19 cellular contexts compared by ENCODE assay signal in the genomic region with DNA sequence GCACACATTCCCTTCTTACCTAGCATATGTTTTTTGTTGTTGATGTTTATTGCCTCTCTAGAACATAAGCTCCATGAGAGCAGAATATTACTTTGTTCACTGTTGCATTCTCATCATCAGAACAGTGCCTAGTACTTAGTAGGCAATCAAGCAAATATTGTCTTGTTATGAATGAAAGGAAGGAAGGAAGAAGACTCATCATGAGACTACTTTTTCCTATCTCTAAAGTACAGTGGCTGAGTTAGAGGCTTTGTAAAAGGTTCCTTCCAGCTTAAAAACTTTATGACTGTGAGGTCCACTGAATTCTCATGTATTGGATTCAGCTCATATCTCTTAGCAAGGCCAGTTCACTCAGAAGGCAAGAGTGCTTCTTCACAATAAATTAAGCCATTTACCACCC.
A peak's percentile ranks its signal among the peaks of the same experiment; 100 is the strongest.
DNase-seq lines count a peak whose midpoint lies in the region; ATAC-seq and TF ChIP-seq lines count a peak whose summit lies in the region.
"Had no signal": no experiment of that assay in that cellular context is flagged by ENCODE, and none has a peak within 500 bp of the region (broad histone marks: within the 10 kb centered on the region; RNA-seq: fewer than 3 reads in every experiment).

No MANE protein-coding gene starts in this region.

- H3K4me3 ChIP-seq in OCI-LY1 (ENCODE audit: low read depth, low read length, poor library complexity, severe bottlenecking) (no peak overlapping the region), GM23248 (no peak overlapping the region)
- H3K4me3 ChIP-seq: A549 had no signal

- H3K36me3 Mint-ChIP-seq in activated CD4-positive, alpha-beta T cell treated with anti-CD3 and anti-CD28 coated beads for 36 hours (ENCODE audit: low read depth): no peaks in the 10 kb centered on the region
- H3K36me3 Mint-ChIP-seq in mesothelial cell of epicardium: peaks cover 2% of the 10 kb centered on the region
- H3K36me3 Mint-ChIP-seq: CD14-positive monocyte had no signal

- no peak overlapping the region for H3K4me3 Mint-ChIP-seq in activated CD4-positive, alpha-beta T cell treated with anti-CD3 and anti-CD28 coated beads for 36 hours
- H3K4me3 Mint-ChIP-seq in mesothelial cell of epicardium: no peak overlapping the region
- H3K4me3 Mint-ChIP-seq: CD14-positive monocyte, HFFc6 had no signal

- H3K36me3 ChIP-seq in OCI-LY1 (ENCODE audit: insufficient read depth, low read length) (no peaks in the 10 kb centered on the region), GM23248 (ENCODE audit: low read depth) (no peaks in the 10 kb centered on the region)

- H4K20me1 ChIP-seq in OCI-LY1 (ENCODE audit: insufficient read depth, low read length): no peaks in the 10 kb centered on the region
- no peaks in the 10 kb centered on the region for H4K20me1 ChIP-seq in GM23248 (ENCODE audit: insufficient read depth)

- no peaks in the 10 kb centered on the region for H3K27me3 Mint-ChIP-seq in activated CD4-positive, alpha-beta T cell treated with anti-CD3 and anti-CD28 coated beads for 36 hours
- no peaks in the 10 kb centered on the region for H3K27me3 Mint-ChIP-seq in mesothelial cell of epicardium (ENCODE audit: low read depth)

- ATAC-seq in activated CD4-positive, alpha-beta T cell treated with anti-CD3 and anti-CD28 coated beads for 36 hours: peak; percentile 42
- ATAC-seq: HCT116 had no signal

- H3K27ac ChIP-seq in OCI-LY1 (ENCODE audit: low read depth, low read length, poor library complexity, severe bottlenecking): peak overlapping the region; percentile 77
- no peak overlapping the region for H3K27ac ChIP-seq in GM23248
- H3K27ac ChIP-seq: 22Rv1, HL-60 had no signal

- H3K79me2 ChIP-seq in OCI-LY1 (ENCODE audit: insufficient read depth, low read length): no peaks in the 10 kb centered on the region
- H3K79me2 ChIP-seq in GM23248 (ENCODE audit: insufficient read depth): no peaks in the 10 kb centered on the region

- POLR2A ChIA-PET in activated CD4-positive, alpha-beta T cell treated with anti-CD3 and anti-CD28 coated beads for 36 hours (lab: Charles Lee): interaction anchor here (0.6 to 1.5 kb wide), 2 partner anchors 30 to 129 kb away, joined by 3 to 7 read pairs; no protein-coding TSS in a partner anchor

- H3K9me2 ChIP-seq in OCI-LY1 (ENCODE audit: low read depth, low read length) (no peaks in the 10 kb centered on the region), GM23248 (ENCODE audit: insufficient read depth) (no peaks in the 10 kb centered on the region; the same call in 1 of the 2 replicates)

- CTCF ChIA-PET in activated CD4-positive, alpha-beta T cell treated with anti-CD3 and anti-CD28 coated beads for 36 hours (lab: Charles Lee): interaction anchor here (0.6 to 2.0 kb wide), 2 partner anchors 11 kb away, joined by 3 to 8 read pairs; no protein-coding TSS in a partner anchor

- in situ Hi-C loops in GM23248 (cut with MboI): no loop called here

- H3K4me1 ChIP-seq in OCI-LY1 (ENCODE audit: insufficient read depth, low read length, severe bottlenecking): peaks cover 67% of the 10 kb centered on the region
- H3K4me1 ChIP-seq in GM23248 (ENCODE audit: insufficient read depth): peaks cover 18% of the 10 kb centered on the region

- TF ChIP-seq CTCF in OCI-LY1 (IDR thresholded peaks at IDR 0.05; ENCODE audit: low read length) (no peak), mesothelial cell of epicardium (IDR thresholded peaks at IDR 0.05; ENCODE audit: unreplicated experiment) (no peak)

- no peaks in the 10 kb centered on the region for H3K9me3 ChIP-seq in OCI-LY1 (ENCODE audit: low read length)
- H3K9me3 ChIP-seq in GM23248 (ENCODE audit: low read depth): no peaks in the 10 kb centered on the region
- H3K9me3 ChIP-seq: A549 had no signal

- H3K27me3 ChIP-seq in OCI-LY1 (ENCODE audit: insufficient read depth, low read length) (no peaks in the 10 kb centered on the region), GM23248 (replicated peaks; ENCODE audit: insufficient read depth) (no peaks in the 10 kb centered on the region)

- H3K27ac Mint-ChIP-seq in activated CD4-positive, alpha-beta T cell treated with anti-CD3 and anti-CD28 coated beads for 36 hours: no peak overlapping the region
- H3K27ac Mint-ChIP-seq in mesothelial cell of epicardium: peak overlapping the region; percentile 1
- H3K27ac Mint-ChIP-seq: CD4-positive, alpha-beta memory T cell; HFFc6 had no signal

- H3F3A ChIP-seq in OCI-LY1 (ENCODE audit: insufficient read depth, low read length) (no peaks in the 10 kb centered on the region), GM23248 (ENCODE audit: insufficient read depth) (peaks cover 15% of the 10 kb centered on the region)

- no peak for DNase-seq in activated CD4-positive, alpha-beta T cell treated with anti-CD3 and anti-CD28 coated beads for 36 hours
- no peak for DNase-seq in activated CD4-positive, alpha-beta T cell treated with anti-CD3 and anti-CD28 coated beads, Interleukin-2, amount 50 U/mL, for 4 hours
- DNase-seq in mesothelial cell of epicardium (ENCODE audit: low spot score in 2 of 2, unreplicated experiment in 2 of 2) (no peak), ecto neural progenitor cell (ENCODE audit: low spot score) (no peak), GM23248 (no peak)
- DNase-seq in activated CD8-positive, alpha-beta memory T cell treated with anti-CD3 and anti-CD28 coated beads for 24 hours: no peak
- DNase-seq: AML-193; CD4-positive, alpha-beta memory T cell; DMS79; GDM1; GOT3; H7; HFFc6 had no signal

- H3K4me1 Mint-ChIP-seq in activated CD4-positive, alpha-beta T cell treated with anti-CD3 and anti-CD28 coated beads for 36 hours: peaks cover 6% of the 10 kb centered on the region
- peaks cover 54% of the 10 kb centered on the region for H3K4me1 Mint-ChIP-seq in mesothelial cell of epicardium
- H3K4me1 Mint-ChIP-seq: CD4-positive, alpha-beta memory T cell had no signal

- intact Hi-C loops in activated CD4-positive, alpha-beta T cell treated with anti-CD3 and anti-CD28 coated beads for 36 hours (cut with DNase I, micrococcal nuclease): no loop called here

- H2AFZ ChIP-seq in OCI-LY1 (ENCODE audit: low read length) (no peak overlapping the region), GM23248 (no peak overlapping the region)

- H3K9ac ChIP-seq in OCI-LY1 (ENCODE audit: low read length) (no peak overlapping the region), GM23248 (no peak overlapping the region)

- H3K4me2 ChIP-seq in OCI-LY1 (ENCODE audit: low read length) (no peak overlapping the region), GM23248 (ENCODE audit: unreplicated experiment) (no peak overlapping the region)
- H3K4me2 ChIP-seq: A549 had no signal

- no peaks in the 10 kb centered on the region for H3K9me3 Mint-ChIP-seq in activated CD4-positive, alpha-beta T cell treated with anti-CD3 and anti-CD28 coated beads for 36 hours (ENCODE audit: low read depth)
- peaks cover 4% of the 10 kb centered on the region for H3K9me3 Mint-ChIP-seq in mesothelial cell of epicardium
- H3K9me3 Mint-ChIP-seq: HFFc6 had no signal
